Comparison of ENCODE assay signal across 32 cellular contexts in genomic region chrX:131059231-131059630, GRCh38. TPM values are rescaled to one million over a fixed set of nuclear protein-coding genes. Genes with fewer than 3 reads are reported as not detected.
"Had no signal": no experiment of that assay in that cellular context is flagged by ENCODE, and none has a peak within 500 bp of the region (broad histone marks: within the 10 kb centered on the region; RNA-seq: fewer than 3 reads in every experiment).

No MANE protein-coding gene starts in this region.

- H3K4me3 ChIP-seq: gastrocnemius medialis, lung, mucosa of descending colon, right atrium auricular region, stomach, thyroid gland had no signal

- DNase-seq: cortex of kidney; foreskin fibroblast; head of caudate nucleus; kidney; mesenchymal stem cell; naive B cell; stimulated activated CD4-positive, alpha-beta T cell treated with anti-CD3 and anti-CD28 coated beads, Interleukin-12 subunit alpha, Interleukin-12 subunit beta, amount 100 ng/mL, for 4 hours; stimulated activated CD4-positive, alpha-beta T cell treated with anti-CD3 and anti-CD28 coated beads, Interleukin-1b, Interleukin-23, amount 100 ng/mL, for 48 hours; stimulated activated CD4-positive, alpha-beta T cell treated with anti-CD3 and anti-CD28 coated beads, Interleukin-4, amount 100 ng/mL, for 1 hour; stimulated activated CD8-positive, alpha-beta memory T cell treated with anti-CD3 and anti-CD28 coated beads, Interleukin-4, amount 100 ng/mL, for 48 hours; stimulated activated naive CD4-positive, alpha-beta T cell treated with Interleukin-2 at 50 U/mL for 16 hours; stomach; thyroid gland had no signal

- ATAC-seq: esophagus mucosa; left lobe of liver; natural killer cell treated with Interleukin-12 subunit alpha and Interleukin-12 subunit beta and Interleukin-15 and Interleukin-18, amount 100 ng/mL, for 72 hours; pancreas; sciatic nerve had no signal

- H3K9me3 Mint-ChIP-seq: mesothelial cell of epicardium; natural killer cell treated with Interleukin-12 subunit alpha and Interleukin-12 subunit beta and Interleukin-15 and Interleukin-18, amount 100 ng/mL, for 72 hours had no signal

- H3K27ac Mint-ChIP-seq: mesothelial cell of epicardium; naive B cell; natural killer cell treated with Interleukin-12 subunit alpha and Interleukin-12 subunit beta and Interleukin-15 and Interleukin-18, amount 100 ng/mL, for 72 hours; progenitor cell of endocrine pancreas had no signal

- H3K27ac ChIP-seq: epithelial cell of prostate, gastrocnemius medialis, neutrophil, pancreas, right atrium auricular region, stomach, thyroid gland had no signal

- H3K9me3 ChIP-seq: gastrocnemius medialis, mucosa of descending colon, neutrophil, pancreas, right atrium auricular region, thyroid gland had no signal

- H3K36me3 Mint-ChIP-seq: mesothelial cell of epicardium; naive B cell; natural killer cell treated with Interleukin-12 subunit alpha and Interleukin-12 subunit beta and Interleukin-15 and Interleukin-18, amount 100 ng/mL, for 72 hours had no signal

- H3K36me3 ChIP-seq: gastrocnemius medialis, neutrophil, pancreas, right atrium auricular region, stomach, thyroid gland had no signal

- H3K4me1 ChIP-seq: gastrocnemius medialis, pancreas, right atrium auricular region, thyroid gland had no signal

- H3K4me3 Mint-ChIP-seq: natural killer cell treated with Interleukin-12 subunit alpha and Interleukin-12 subunit beta and Interleukin-15 and Interleukin-18, amount 100 ng/mL, for 72 hours had no signal

- H3K27me3 ChIP-seq: thyroid gland had no signal

- H3K4me1 Mint-ChIP-seq: naive B cell had no signal

RNA-seq across cellular contexts. Expression of gene ARHGAP36, which starts 1.1 kb away (rescaled TPM):
- total RNA-seq: dermis microvascular lymphatic vessel endothelial cell; esophagus mucosa; glomerular endothelial cell; left lobe of liver; liver; lung; mesothelial cell of epicardium; natural killer cell treated with Interleukin-12 subunit alpha and Interleukin-12 subunit beta and Interleukin-15 and Interleukin-18, amount 100 ng/mL, for 72 hours; omental fat pad; pancreas; right atrium auricular region; sciatic nerve; smooth muscle cell; stomach; subcutaneous adipose tissue; thyroid gland had no signal
- polyA plus RNA-seq: liver, lung, pancreas, smooth muscle cell had no signal
